2 cellular contexts compared by ENCODE assay signal in the genomic region with DNA sequence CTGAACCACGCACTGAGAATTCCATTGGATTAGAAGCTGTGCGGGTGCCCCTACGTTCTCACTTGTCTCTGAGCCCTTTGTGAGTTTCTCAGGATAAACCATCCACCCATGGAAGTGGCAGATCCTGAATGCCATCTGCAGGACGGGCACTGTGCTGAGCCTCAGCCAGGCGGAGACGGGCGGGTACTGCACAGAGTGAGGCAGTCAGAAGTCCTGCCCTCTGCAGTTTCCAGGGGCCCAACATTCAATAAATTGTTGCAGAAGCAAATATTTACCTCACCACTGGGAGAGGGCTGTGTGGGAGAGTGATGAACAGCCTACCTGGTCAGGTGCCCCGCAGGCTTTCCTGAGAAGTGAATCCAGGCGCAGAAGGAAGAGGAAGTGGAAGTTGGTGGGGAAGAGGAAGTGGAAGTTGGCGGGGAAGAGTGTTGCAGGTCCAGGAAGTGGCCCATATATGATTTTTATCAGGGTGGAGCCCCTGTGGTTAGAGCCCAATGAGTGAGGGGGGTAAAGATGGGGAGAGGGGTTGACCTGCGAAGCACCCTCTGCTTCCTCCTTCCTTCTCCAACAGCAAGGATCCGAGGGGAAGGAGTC.
TF ChIP-seq lines count a peak whose summit lies in the region.

No MANE protein-coding gene starts in this region.

TF ChIP-seq in HEK293, 187 proteins besides CTCF, POLR2A, EP300 and RAD21 (continued from another document):
- TF ChIP-seq, protein P1, sequence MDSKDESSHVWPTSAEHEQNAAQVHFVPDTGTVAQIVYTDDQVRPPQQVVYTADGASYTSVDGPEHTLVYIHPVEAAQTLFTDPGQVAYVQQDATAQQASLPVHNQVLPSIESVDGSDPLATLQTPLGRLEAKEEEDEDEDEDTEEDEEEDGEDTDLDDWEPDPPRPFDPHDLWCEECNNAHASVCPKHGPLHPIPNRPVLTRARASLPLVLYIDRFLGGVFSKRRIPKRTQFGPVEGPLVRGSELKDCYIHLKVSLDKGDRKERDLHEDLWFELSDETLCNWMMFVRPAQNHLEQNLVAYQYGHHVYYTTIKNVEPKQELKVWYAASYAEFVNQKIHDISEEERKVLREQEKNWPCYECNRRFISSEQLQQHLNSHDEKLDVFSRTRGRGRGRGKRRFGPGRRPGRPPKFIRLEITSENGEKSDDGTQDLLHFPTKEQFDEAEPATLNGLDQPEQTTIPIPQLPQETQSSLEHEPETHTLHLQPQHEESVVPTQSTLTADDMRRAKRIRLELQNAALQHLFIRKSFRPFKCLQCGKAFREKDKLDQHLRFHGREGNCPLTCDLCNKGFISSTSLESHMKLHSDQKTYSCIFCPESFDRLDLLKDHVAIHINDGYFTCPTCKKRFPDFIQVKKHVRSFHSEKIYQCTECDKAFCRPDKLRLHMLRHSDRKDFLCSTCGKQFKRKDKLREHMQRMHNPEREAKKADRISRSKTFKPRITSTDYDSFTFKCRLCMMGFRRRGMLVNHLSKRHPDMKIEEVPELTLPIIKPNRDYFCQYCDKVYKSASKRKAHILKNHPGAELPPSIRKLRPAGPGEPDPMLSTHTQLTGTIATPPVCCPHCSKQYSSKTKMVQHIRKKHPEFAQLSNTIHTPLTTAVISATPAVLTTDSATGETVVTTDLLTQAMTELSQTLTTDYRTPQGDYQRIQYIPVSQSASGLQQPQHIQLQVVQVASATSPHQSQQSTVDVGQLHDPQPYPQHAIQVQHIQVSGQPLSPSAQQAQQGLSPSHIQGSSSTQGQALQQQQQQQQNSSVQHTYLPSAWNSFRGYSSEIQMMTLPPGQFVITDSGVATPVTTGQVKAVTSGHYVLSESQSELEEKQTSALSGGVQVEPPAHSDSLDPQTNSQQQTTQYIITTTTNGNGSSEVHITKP (tag by site-specific recombination; IDR thresholded peaks at IDR 0.05) = peak; percentile 90

TF ChIP-seq in HepG2, 621 proteins besides CTCF, POLR2A, EP300 and RAD21 (continued from another document):
- TF ChIP-seq ZFP62 (CRISPR knock-in tag; IDR thresholded peaks at IDR 0.05) (no peak), CAMTA2 (CRISPR knock-in tag; IDR thresholded peaks at IDR 0.05; ENCODE audit: borderline replicate concordance) (no peak), GABPB1 (CRISPR knock-in tag; IDR thresholded peaks at IDR 0.05) (no peak), XBP1 (CRISPR knock-in tag; IDR thresholded peaks at IDR 0.05) (no peak), ELF1 (CRISPR knock-in tag; IDR thresholded peaks at IDR 0.05) (no peak), SMAD3 (CRISPR knock-in tag; IDR thresholded peaks at IDR 0.05) (no peak), HNRNPL (IDR thresholded peaks at IDR 0.05; ENCODE audit: low read depth, low read length) (no peak), JUN (CRISPR knock-in tag; IDR thresholded peaks at IDR 0.05) (no peak), MEIS1 (CRISPR knock-in tag; IDR thresholded peaks at IDR 0.05; ENCODE audit: borderline replicate concordance) (no peak)
- TF ChIP-seq, protein P2, sequence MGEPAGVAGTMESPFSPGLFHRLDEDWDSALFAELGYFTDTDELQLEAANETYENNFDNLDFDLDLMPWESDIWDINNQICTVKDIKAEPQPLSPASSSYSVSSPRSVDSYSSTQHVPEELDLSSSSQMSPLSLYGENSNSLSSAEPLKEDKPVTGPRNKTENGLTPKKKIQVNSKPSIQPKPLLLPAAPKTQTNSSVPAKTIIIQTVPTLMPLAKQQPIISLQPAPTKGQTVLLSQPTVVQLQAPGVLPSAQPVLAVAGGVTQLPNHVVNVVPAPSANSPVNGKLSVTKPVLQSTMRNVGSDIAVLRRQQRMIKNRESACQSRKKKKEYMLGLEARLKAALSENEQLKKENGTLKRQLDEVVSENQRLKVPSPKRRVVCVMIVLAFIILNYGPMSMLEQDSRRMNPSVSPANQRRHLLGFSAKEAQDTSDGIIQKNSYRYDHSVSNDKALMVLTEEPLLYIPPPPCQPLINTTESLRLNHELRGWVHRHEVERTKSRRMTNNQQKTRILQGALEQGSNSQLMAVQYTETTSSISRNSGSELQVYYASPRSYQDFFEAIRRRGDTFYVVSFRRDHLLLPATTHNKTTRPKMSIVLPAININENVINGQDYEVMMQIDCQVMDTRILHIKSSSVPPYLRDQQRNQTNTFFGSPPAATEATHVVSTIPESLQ (CRISPR knock-in tag; conservative IDR thresholded peaks at IDR 0.05) = no peak
- TF ChIP-seq, protein P3, sequence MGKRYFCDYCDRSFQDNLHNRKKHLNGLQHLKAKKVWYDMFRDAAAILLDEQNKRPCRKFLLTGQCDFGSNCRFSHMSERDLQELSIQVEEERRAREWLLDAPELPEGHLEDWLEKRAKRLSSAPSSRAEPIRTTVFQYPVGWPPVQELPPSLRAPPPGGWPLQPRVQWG (CRISPR knock-in tag; IDR thresholded peaks at IDR 0.05; ENCODE audit: borderline replicate concordance, low read depth) = no peak
